Comparison of ENCODE assay signal across 2 cellular contexts in the genomic region with DNA sequence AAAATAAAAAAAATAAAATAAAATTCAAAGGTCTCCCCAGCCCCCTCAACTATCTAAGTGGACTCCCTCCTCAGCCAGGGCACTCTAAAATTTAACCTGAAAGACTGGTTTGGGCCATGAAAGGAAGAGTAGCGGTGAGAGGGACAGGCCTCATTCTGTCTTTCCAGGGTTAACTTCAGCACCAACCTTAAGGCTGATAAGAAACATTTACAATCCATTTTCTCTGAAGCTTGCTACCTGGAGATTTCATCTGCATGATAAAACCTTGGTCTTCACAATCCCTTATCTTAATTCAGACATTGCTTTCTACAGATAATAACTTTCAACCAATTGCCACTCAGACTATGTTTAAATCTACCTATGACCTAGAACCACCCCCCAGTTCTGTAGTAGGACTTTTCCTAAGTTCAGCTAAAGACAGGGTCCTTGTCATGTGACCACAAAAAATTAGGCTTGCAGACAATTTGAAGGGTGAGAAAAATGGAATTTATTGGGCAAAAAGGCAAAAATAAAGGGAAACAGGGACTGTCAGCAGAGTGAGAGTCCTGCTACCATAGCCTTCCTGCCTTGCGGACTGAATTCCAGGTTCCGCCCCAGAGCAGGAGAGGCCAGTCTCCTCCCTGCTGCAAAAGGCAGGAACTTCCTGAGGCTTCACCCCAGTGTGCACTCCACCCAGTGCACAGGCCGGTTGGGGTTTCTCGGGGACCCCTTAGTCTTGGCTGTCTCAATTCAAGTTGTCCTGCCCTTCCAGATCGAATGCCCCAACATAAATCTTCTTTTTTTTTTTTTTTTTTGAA.
TF ChIP-seq lines count a peak whose summit lies in the region.

No MANE protein-coding gene starts in this region.

TF ChIP-seq in GM23338, 12 proteins besides CTCF, POLR2A, EP300 and RAD21:
- TF ChIP-seq, protein P1, sequence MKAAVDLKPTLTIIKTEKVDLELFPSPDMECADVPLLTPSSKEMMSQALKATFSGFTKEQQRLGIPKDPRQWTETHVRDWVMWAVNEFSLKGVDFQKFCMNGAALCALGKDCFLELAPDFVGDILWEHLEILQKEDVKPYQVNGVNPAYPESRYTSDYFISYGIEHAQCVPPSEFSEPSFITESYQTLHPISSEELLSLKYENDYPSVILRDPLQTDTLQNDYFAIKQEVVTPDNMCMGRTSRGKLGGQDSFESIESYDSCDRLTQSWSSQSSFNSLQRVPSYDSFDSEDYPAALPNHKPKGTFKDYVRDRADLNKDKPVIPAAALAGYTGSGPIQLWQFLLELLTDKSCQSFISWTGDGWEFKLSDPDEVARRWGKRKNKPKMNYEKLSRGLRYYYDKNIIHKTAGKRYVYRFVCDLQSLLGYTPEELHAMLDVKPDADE (IDR thresholded peaks at IDR 0.05), result no peak
- TF ChIP-seq ZNF114 (CRISPR knock-in tag; IDR thresholded peaks at IDR 0.05), result no peak

TF ChIP-seq in H1, 55 proteins besides CTCF, POLR2A, EP300 and RAD21:
- TF ChIP-seq ASH2L (IDR thresholded peaks at IDR 0.05; ENCODE audit: low read length) (no peak), SRF (IDR thresholded peaks at IDR 0.05; ENCODE audit: low read depth, low read length) (no peak), JUN (IDR thresholded peaks at IDR 0.05; ENCODE audit: low read depth, low read length) (no peak), SIN3A (conservative IDR thresholded peaks at IDR 0.05 in 1 of 2, IDR thresholded peaks at IDR 0.05 in 1 of 2; ENCODE audit: low read depth in 1 of 2, low read length in 2 of 2) (no peak), FOSL1 (IDR thresholded peaks at IDR 0.05; ENCODE audit: insufficient read depth, low read depth, low read length) (no peak), KDM4A (IDR thresholded peaks at IDR 0.05; ENCODE audit: low read depth, low read length, severe bottlenecking) (no peak), RNF2 (IDR thresholded peaks at IDR 0.05; ENCODE audit: borderline replicate concordance, low read depth, low read length, missing control alignments, poor library complexity, severe bottlenecking) (no peak), CBX5 (IDR thresholded peaks at IDR 0.05; ENCODE audit: low read depth, low read length) (no peak), SUZ12 (IDR thresholded peaks at IDR 0.05; ENCODE audit: low read length) (no peak), RXRA (IDR thresholded peaks at IDR 0.05; ENCODE audit: insufficient read depth, low read depth, low read length) (no peak), SP4 (IDR thresholded peaks at IDR 0.05; ENCODE audit: low read length) (no peak), NANOG (IDR thresholded peaks at IDR 0.05; ENCODE audit: insufficient read depth, low read depth, low read length, poor library complexity, severe bottlenecking) (no peak), SIRT6 (IDR thresholded peaks at IDR 0.05; ENCODE audit: low read length) (no peak)
- TF ChIP-seq, protein P2, sequence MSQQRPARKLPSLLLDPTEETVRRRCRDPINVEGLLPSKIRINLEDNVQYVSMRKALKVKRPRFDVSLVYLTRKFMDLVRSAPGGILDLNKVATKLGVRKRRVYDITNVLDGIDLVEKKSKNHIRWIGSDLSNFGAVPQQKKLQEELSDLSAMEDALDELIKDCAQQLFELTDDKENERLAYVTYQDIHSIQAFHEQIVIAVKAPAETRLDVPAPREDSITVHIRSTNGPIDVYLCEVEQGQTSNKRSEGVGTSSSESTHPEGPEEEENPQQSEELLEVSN (IDR thresholded peaks at IDR 0.05), result no peak
- TF ChIP-seq, protein P3, sequence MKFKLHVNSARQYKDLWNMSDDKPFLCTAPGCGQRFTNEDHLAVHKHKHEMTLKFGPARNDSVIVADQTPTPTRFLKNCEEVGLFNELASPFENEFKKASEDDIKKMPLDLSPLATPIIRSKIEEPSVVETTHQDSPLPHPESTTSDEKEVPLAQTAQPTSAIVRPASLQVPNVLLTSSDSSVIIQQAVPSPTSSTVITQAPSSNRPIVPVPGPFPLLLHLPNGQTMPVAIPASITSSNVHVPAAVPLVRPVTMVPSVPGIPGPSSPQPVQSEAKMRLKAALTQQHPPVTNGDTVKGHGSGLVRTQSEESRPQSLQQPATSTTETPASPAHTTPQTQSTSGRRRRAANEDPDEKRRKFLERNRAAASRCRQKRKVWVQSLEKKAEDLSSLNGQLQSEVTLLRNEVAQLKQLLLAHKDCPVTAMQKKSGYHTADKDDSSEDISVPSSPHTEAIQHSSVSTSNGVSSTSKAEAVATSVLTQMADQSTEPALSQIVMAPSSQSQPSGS (IDR thresholded peaks at IDR 0.05; ENCODE audit: low read length), result no peak
